In the genomic region with DNA sequence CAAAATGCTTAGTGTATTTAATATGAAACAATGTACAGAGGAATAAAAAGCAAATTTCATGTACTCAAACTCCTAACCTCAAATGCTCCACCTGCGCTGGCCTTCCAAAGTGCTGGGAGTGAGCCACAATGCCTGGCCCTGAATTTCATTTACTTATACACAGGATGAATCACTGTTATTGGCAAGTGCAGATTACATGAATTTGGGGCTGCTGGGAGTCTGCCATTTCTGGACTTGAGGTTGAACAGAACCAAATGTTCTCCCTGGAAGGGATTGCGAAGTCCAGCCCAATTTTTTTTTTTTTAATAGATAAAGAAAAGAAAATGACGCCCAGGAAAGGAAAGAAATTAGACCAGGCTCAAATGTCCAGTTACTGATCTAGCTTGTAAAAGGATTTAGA, we compare ENCODE assay signal across 12 cellular contexts. TPM values are rescaled to one million over a fixed set of nuclear protein-coding genes. Genes with fewer than 3 reads are reported as not detected.
A peak's percentile ranks its signal among the peaks of the same experiment; 100 is the strongest.
DNase-seq lines count a peak whose midpoint lies in the region; ATAC-seq and TF ChIP-seq lines count a peak whose summit lies in the region.
"Had no signal": no experiment of that assay in that cellular context is flagged by ENCODE, and none has a peak within 500 bp of the region (broad histone marks: within the 10 kb centered on the region; RNA-seq: fewer than 3 reads in every experiment).

No MANE protein-coding gene starts in this region.

- no peak overlapping the region for H3K9ac ChIP-seq in neural progenitor cell
- H3K9ac ChIP-seq: BLaER1 had no signal

- H3K4me3 Mint-ChIP-seq in neural progenitor cell (no peak overlapping the region), endothelial cell (ENCODE audit: unreplicated experiment) (no peak overlapping the region)
- H3K4me3 Mint-ChIP-seq: activated CD4-positive, alpha-beta memory T cell treated with anti-CD3 and anti-CD28 coated beads, Interleukin-2, amount 10 ng/mL, durations not matched to agents 7 days and 5 days; H9 had no signal

- H3K27ac ChIP-seq in right cardiac atrium (ENCODE audit: low read length) (no peak overlapping the region), neural progenitor cell (no peak overlapping the region)
- H3K27ac ChIP-seq: BLaER1 had no signal

- whole genome bisulfite sequencing in right cardiac atrium: 61% methylated on average over 3 of the region's 3 CpGs

- peak; percentile 73 for DNase-seq in GM03348 (ENCODE audit: low spot score)
- DNase-seq in cardiac fibroblast (ENCODE audit: low read depth in 2 of 2): peak; percentile 76 to 97
- peak; percentile 82 to 92 (median 86) for DNase-seq in right cardiac atrium
- DNase-seq in skeletal muscle cell (ENCODE audit: low read depth): peak; percentile 76
- DNase-seq in HPDE6-E6E7 (ENCODE audit: extremely low spot score): no peak
- no peak for DNase-seq in neural progenitor cell (ENCODE audit: low spot score)
- no peak for DNase-seq in endothelial cell (ENCODE audit: low spot score)
- no peak for DNase-seq in NCI-H526 (lab: John Stamatoyannopoulos, UW)
- DNase-seq: activated CD4-positive, alpha-beta memory T cell treated with anti-CD3 and anti-CD28 coated beads, Interleukin-2, amount 10 ng/mL, durations not matched to agents 7 days and 5 days; H9; NCI-H510A had no signal

- H3K4me1 Mint-ChIP-seq in neural progenitor cell: no peaks in the 10 kb centered on the region
- peaks cover 11% of the 10 kb centered on the region for H3K4me1 Mint-ChIP-seq in endothelial cell (ENCODE audit: unreplicated experiment)

- H3K9me3 ChIP-seq in right cardiac atrium (ENCODE audit: control insufficient read depth, low read length) (no peaks in the 10 kb centered on the region), neural progenitor cell (ENCODE audit: low read depth) (no peaks in the 10 kb centered on the region)
- H3K9me3 ChIP-seq: BLaER1 had no signal

- H2AFZ ChIP-seq in neural progenitor cell (replicated peaks): no peak overlapping the region

- H3K27me3 ChIP-seq in right cardiac atrium (ENCODE audit: control insufficient read depth, insufficient read depth) (no peaks in the 10 kb centered on the region), neural progenitor cell (no peaks in the 10 kb centered on the region)
- H3K27me3 ChIP-seq: BLaER1 had no signal

- H4K20me1 ChIP-seq in neural progenitor cell (ENCODE audit: low read depth): no peaks in the 10 kb centered on the region
- H4K20me1 ChIP-seq: BLaER1 had no signal

- TF ChIP-seq CTCF in cardiac fibroblast (IDR thresholded peaks at IDR 0.05; ENCODE audit: low read depth, low read length): no peak
- no peak for TF ChIP-seq CTCF in neural progenitor cell (IDR thresholded peaks at IDR 0.05)
- no peak for TF ChIP-seq CTCF in endothelial cell (IDR thresholded peaks at IDR 0.05; ENCODE audit: unreplicated experiment)

- no peaks in the 10 kb centered on the region for H3K36me3 Mint-ChIP-seq in neural progenitor cell
- no peaks in the 10 kb centered on the region for H3K36me3 Mint-ChIP-seq in endothelial cell (ENCODE audit: low read depth, unreplicated experiment)

- intact Hi-C loops in right cardiac atrium (cut with DNase I): no loop called here

- H3K36me3 ChIP-seq in neural progenitor cell: no peaks in the 10 kb centered on the region
- H3K36me3 ChIP-seq: BLaER1 had no signal

- H3K9me3 Mint-ChIP-seq in neural progenitor cell: no peaks in the 10 kb centered on the region
- H3K9me3 Mint-ChIP-seq in endothelial cell (ENCODE audit: unreplicated experiment): no peaks in the 10 kb centered on the region
- H3K9me3 Mint-ChIP-seq: H9 had no signal

- peak; percentile 90 to 92 for ATAC-seq in right cardiac atrium

- H3K27ac Mint-ChIP-seq in neural progenitor cell: no peak overlapping the region
- no peak overlapping the region for H3K27ac Mint-ChIP-seq in endothelial cell (ENCODE audit: unreplicated experiment)
- H3K27ac Mint-ChIP-seq: H9 had no signal

- H3K4me3 ChIP-seq in cardiac fibroblast (replicated peaks in 1 of 2; ENCODE audit: low read depth in 2 of 2, low read length in 2 of 2): no peak overlapping the region
- no peak overlapping the region for H3K4me3 ChIP-seq in right cardiac atrium (ENCODE audit: low read length)
- no peak overlapping the region for H3K4me3 ChIP-seq in skeletal muscle cell (ENCODE audit: low read depth, low read length)
- no peak overlapping the region for H3K4me3 ChIP-seq in neural progenitor cell
- H3K4me3 ChIP-seq: BLaER1 had no signal

- no peak overlapping the region for H3K4me2 ChIP-seq in neural progenitor cell
- H3K4me2 ChIP-seq: BLaER1 had no signal

- peaks cover 1% of the 10 kb centered on the region for H3F3A ChIP-seq in neural progenitor cell (ENCODE audit: low read depth)

- H3K4me1 ChIP-seq in right cardiac atrium (ENCODE audit: control insufficient read depth, insufficient read depth, low read length): peaks cover 3% of the 10 kb centered on the region
- peaks cover 6% of the 10 kb centered on the region for H3K4me1 ChIP-seq in neural progenitor cell

- H3K27me3 Mint-ChIP-seq in neural progenitor cell (ENCODE audit: insufficient read depth, low read depth) (no peaks in the 10 kb centered on the region), endothelial cell (ENCODE audit: unreplicated experiment) (peaks cover 3% of the 10 kb centered on the region)
- H3K27me3 Mint-ChIP-seq: activated CD4-positive, alpha-beta memory T cell treated with anti-CD3 and anti-CD28 coated beads, Interleukin-2, amount 10 ng/mL, durations not matched to agents 7 days and 5 days had no signal

- no peaks in the 10 kb centered on the region for H3K79me2 ChIP-seq in neural progenitor cell (ENCODE audit: low read depth)

RNA-seq across cellular contexts. Expression of gene CSTF2T, which starts 6.8 kb away (rescaled TPM):
- total RNA-seq in right cardiac atrium (10 to 100 TPM; 15.6 to 20.6 (median 19.8) TPM), neural progenitor cell (ENCODE audit: low replicate concordance) (53.7 and 56.5 TPM in 2 replicates), endothelial cell (ENCODE audit: unreplicated experiment) (36.3 TPM)
- polyA plus RNA-seq in right cardiac atrium: 11.7 TPM

Comparison
In these comparisons a context has a peak if more than half of its experiments do, and no peak if none do; other contexts are left out.
1. DNase-seq: peak in GM03348 (single experiment), cardiac fibroblast (2 of 2), right cardiac atrium (3 of 3) and skeletal muscle cell (single experiment); none in HPDE6-E6E7 (single experiment), neural progenitor cell (single experiment), endothelial cell (single experiment) and NCI-H526 (0 of 2).